Comparison of ENCODE assay signal across 9 cellular contexts in the genomic region with DNA sequence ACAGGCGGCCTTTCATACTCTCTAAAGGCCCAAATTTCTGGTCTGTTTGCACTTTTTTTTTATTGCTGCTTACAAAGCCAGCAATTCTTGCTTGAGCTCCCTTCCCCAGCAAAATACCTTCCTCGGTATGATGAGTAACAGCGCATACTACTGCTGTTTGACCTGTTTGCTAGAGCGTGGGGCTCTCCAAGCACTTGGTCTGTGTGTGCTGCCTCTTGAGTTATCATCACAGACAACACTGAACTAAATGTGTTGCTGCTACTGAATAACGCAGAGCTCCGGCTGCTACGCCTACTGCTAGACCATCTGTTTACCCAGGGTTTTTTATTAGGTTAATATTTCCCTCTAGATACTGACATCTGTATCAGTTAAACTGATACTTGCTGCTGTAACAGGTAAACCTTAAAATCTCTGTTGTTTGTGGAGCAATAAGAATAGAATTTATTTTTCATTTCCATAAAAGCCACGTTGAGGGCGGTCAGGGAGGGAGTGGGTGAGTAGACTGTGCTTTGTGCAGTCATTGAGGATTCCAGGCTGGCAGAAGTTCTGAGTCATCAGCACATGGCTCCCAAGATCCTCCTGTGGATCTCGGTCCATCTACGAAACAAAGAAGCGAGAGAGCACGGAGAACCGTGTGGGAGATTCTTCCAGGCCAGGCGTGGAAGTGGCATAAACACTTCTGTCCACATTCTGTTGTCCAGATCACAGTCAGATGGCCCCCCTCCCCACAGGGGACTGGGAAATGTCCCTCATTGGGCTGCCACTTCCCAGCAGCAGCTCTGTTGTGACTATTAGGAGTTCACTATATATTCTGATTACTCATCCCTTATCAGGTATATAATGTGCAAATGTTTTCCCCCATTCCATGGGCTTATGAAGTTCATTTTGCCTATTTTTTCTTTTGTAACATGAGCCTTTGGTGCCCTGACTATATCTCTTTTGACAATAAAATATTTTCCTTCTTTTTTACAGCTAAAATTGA. TPM values are rescaled to one million over a fixed set of nuclear protein-coding genes. Genes with fewer than 3 reads are reported as not detected.
DNase-seq lines count a peak whose midpoint lies in the region; ATAC-seq, FAIRE-seq and TF ChIP-seq lines count a peak whose summit lies in the region.
"Had no signal": no experiment of that assay in that cellular context is flagged by ENCODE, and none has a peak within 500 bp of the region (broad histone marks: within the 10 kb centered on the region; RNA-seq: fewer than 3 reads in every experiment).

No MANE protein-coding gene starts in this region.

- no peak overlapping the region for H3K27ac ChIP-seq in keratinocyte (ENCODE audit: control insufficient read depth, insufficient read depth, low read length)
- H3K27ac ChIP-seq: body of pancreas had no signal

- no peaks in the 10 kb centered on the region for H3K4me1 ChIP-seq in keratinocyte (ENCODE audit: control insufficient read depth, extremely low read depth, insufficient read depth, low read length)
- H3K4me1 ChIP-seq: body of pancreas had no signal

- H3K9me1 ChIP-seq in keratinocyte (ENCODE audit: control insufficient read depth, extremely low read depth, insufficient read depth, low read length): no peaks in the 10 kb centered on the region

- H3K9me3 ChIP-seq in keratinocyte (ENCODE audit: control insufficient read depth, low read depth, low read length): peaks cover 11% of the 10 kb centered on the region

- dilution Hi-C loops in keratinocyte (cut with MboI; ENCODE audit: extremely low pct_ligation_motif_present, low sequenced_read_pairs): no loop called here

- DNase-seq in AG08396 (ENCODE audit: low spot score) (peak; percentile 45), HPDE6-E6E7 (ENCODE audit: extremely low spot score) (peak; percentile 38), astrocyte of the spinal cord (ENCODE audit: low read depth, low spot score) (peak; percentile 42), keratinocyte (ENCODE audit: low read depth, low spot score) (no peak), GDM1 (lab: John Stamatoyannopoulos, UW) (no peak), NCI-H1417 treated with DMSO at 0.1 percent for 48 hours (lab: John Stamatoyannopoulos, UW) (no peak), T-helper 2 cell (no peak)

- H3K36me3 ChIP-seq in keratinocyte (ENCODE audit: control insufficient read depth in 2 of 2, extremely low read depth in 1 of 2, insufficient read depth in 2 of 2, low read length in 2 of 2): no peaks in the 10 kb centered on the region

- peak; percentile 34 for FAIRE-seq in keratinocyte (lab: Jason Lieb, UNC)

- H3K9ac ChIP-seq in keratinocyte (ENCODE audit: control insufficient read depth, extremely low read depth, insufficient read depth, low read length): no peak overlapping the region

- in situ Hi-C loops in astrocyte of the spinal cord (cut with HindIII; ENCODE audit: low sequenced_read_pairs): no loop called here

- H3K27me3 ChIP-seq in keratinocyte (ENCODE audit: control insufficient read depth, extremely low read depth, insufficient read depth, low read length): peaks cover 6% of the 10 kb centered on the region
- H3K27me3 ChIP-seq: body of pancreas had no signal

- no peaks in the 10 kb centered on the region for H4K20me1 ChIP-seq in keratinocyte (ENCODE audit: control insufficient read depth, extremely low read depth, insufficient read depth, low read length)

- no peak overlapping the region for H3K4me2 ChIP-seq in keratinocyte (ENCODE audit: control insufficient read depth, extremely low read depth, insufficient read depth, low read depth, low read length)

- H3K4me3 ChIP-seq in astrocyte of the spinal cord (ENCODE audit: low read depth, low read length) (no peak overlapping the region), keratinocyte (ENCODE audit: control insufficient read depth in 2 of 3, extremely low read depth in 1 of 3, insufficient read depth in 2 of 3, low read depth in 1 of 3, low read length in 3 of 3) (no peak overlapping the region)
- H3K4me3 ChIP-seq: body of pancreas had no signal

- no peak for ATAC-seq in GM18502 (IDR thresholded peaks at IDR 0.05; ENCODE audit: poor library complexity, unreplicated experiment)

- H3K79me2 ChIP-seq in keratinocyte (ENCODE audit: control insufficient read depth, insufficient read depth, low read length): no peaks in the 10 kb centered on the region

- no peak overlapping the region for H2AFZ ChIP-seq in keratinocyte (ENCODE audit: control insufficient read depth, low read length)

- TF ChIP-seq CTCF in astrocyte of the spinal cord (IDR thresholded peaks at IDR 0.05; ENCODE audit: low read depth, low read length): no peak
- no peak for TF ChIP-seq CTCF in keratinocyte (optimal IDR thresholded peaks at IDR 0.05 in 1 of 3, IDR thresholded peaks at IDR 0.05 in 1 of 3, conservative IDR thresholded peaks at IDR 0.05 in 1 of 3; ENCODE audit: extremely low read depth in 1 of 3, insufficient read depth in 2 of 3, low read length in 3 of 3)

RNA-seq across cellular contexts. Expression of a gene that starts 14.0 kb away (rescaled TPM):
- polyA plus RNA-seq in keratinocyte: 3.8 to 4.8 TPM (median 4.3 TPM) in 3 replicates
- 3.9 TPM for polyA plus RNA-seq in keratinocyte (2011; ENCODE audit: low read depth)
- 4.5 and 5.3 TPM in 2 replicates for polyA plus RNA-seq in keratinocyte (2011; cell fraction: cytosol; rRNA removed)
- 6.7 and 7.2 TPM in 2 replicates for polyA plus RNA-seq in keratinocyte (2011; cell fraction: nucleus; rRNA removed)
- polyA plus RNA-seq in keratinocyte (2012; ENCODE audit: low replicate concordance): 3.2 and 7.4 TPM in 2 replicates
- 1.4 to 4.9 TPM (median 4.2 TPM) in 3 replicates for polyA minus RNA-seq in keratinocyte
- 4.2 TPM for polyA minus RNA-seq in keratinocyte (2011; cell fraction: cytosol; rRNA and poly(A)+ RNA removed)
- 2.1 and 4.0 TPM in 2 replicates for polyA minus RNA-seq in keratinocyte (2011; cell fraction: nucleus; rRNA and poly(A)+ RNA removed)

RNA-seq across cellular contexts. Expression of a gene that starts 14.2 kb away (rescaled TPM):
- 9.6 to 24.7 TPM (median 21.8 TPM) in 3 replicates for polyA plus RNA-seq in keratinocyte
- 56.8 TPM for polyA plus RNA-seq in keratinocyte (2011; ENCODE audit: low read depth)
- 20.2 and 22.1 TPM in 2 replicates for polyA plus RNA-seq in keratinocyte (2011; cell fraction: cytosol; rRNA removed)
- polyA plus RNA-seq in keratinocyte (2011; cell fraction: nucleus; rRNA removed): 24.9 and 28.4 TPM in 2 replicates
- 36.4 and 41.2 TPM in 2 replicates for polyA plus RNA-seq in keratinocyte (2012; ENCODE audit: low replicate concordance)
- 8.3 to 22.6 TPM (median 22.1 TPM) in 3 replicates for polyA minus RNA-seq in keratinocyte
- polyA minus RNA-seq in keratinocyte (2011; cell fraction: cytosol; rRNA and poly(A)+ RNA removed): 15.3 TPM
- polyA minus RNA-seq in keratinocyte (2011; cell fraction: nucleus; rRNA and poly(A)+ RNA removed): 12.2 and 17.5 TPM in 2 replicates

Comparison
In these comparisons a context has a peak if more than half of its experiments do, and no peak if none do; other contexts are left out.
1. DNase-seq: peak in AG08396 (single experiment), HPDE6-E6E7 (single experiment) and astrocyte of the spinal cord (single experiment); none in keratinocyte (single experiment), GDM1 (single experiment), NCI-H1417 treated with DMSO at 0.1 percent for 48 hours (single experiment) and T-helper 2 cell (0 of 5).